15 cellular contexts compared by ENCODE assay signal in genomic region chr16:87233928-87234327, GRCh38.
DNase-seq lines count a peak whose midpoint lies in the region; ATAC-seq and TF ChIP-seq lines count a peak whose summit lies in the region.
"Had no signal": no experiment of that assay in that cellular context is flagged by ENCODE, and none has a peak within 500 bp of the region (broad histone marks: within the 10 kb centered on the region; RNA-seq: fewer than 3 reads in every experiment).

No MANE protein-coding gene starts in this region.

- no peak overlapping the region for H2BK20ac ChIP-seq in IMR-90 (ENCODE audit: low read depth, low read length)

- peak; percentile 70 for ATAC-seq in IMR-90 (ENCODE audit: low read depth)
- ATAC-seq in GM21360 (IDR thresholded peaks at IDR 0.05; ENCODE audit: unreplicated experiment) = no peak
- no peak for ATAC-seq in GM21737 (IDR thresholded peaks at IDR 0.05; ENCODE audit: unreplicated experiment)

- dilution Hi-C loops in IMR-90 (cut with HindIII; ENCODE audit: low sequenced_read_pairs, unreplicated experiment) = no loop called here

- no peak overlapping the region for H2BK120ac ChIP-seq in IMR-90 (ENCODE audit: low read depth, low read length)

- no peak overlapping the region for H3K4me2 ChIP-seq in IMR-90 (ENCODE audit: low read depth, low read length)

- no peaks in the 10 kb centered on the region for H3K79me1 ChIP-seq in IMR-90 (ENCODE audit: low read depth in 1 of 2, low read length in 2 of 2)

- H4K5ac ChIP-seq in IMR-90 (ENCODE audit: low read depth, low read length) = no peak overlapping the region

- BruUV-seq in IMR-90 (replicated peaks; lab: Mats Ljungman, UMichigan) = no TSS peak

- no peaks in the 10 kb centered on the region for H4K20me1 ChIP-seq in IMR-90 (ENCODE audit: insufficient read depth, low read length)

- H3K4me3 ChIP-seq in BJ (ENCODE audit: low read depth, low read length) (no peak overlapping the region), IMR-90 (ENCODE audit: insufficient read depth, low read depth, low read length) (no peak overlapping the region), astrocyte of the spinal cord (ENCODE audit: low read depth, low read length) (no peak overlapping the region), kidney epithelial cell (ENCODE audit: low read depth, low read length) (no peak overlapping the region)
- no peak overlapping the region for H3K4me3 ChIP-seq in effector memory CD4-positive, alpha-beta T cell (ENCODE audit: insufficient read depth, low read depth, low read length, poor library complexity, severe bottlenecking)
- H3K4me3 ChIP-seq: SK-N-MC had no signal

- POLR2A ChIA-PET in BJ (lab: Charles Lee) (no interaction called here), IMR-90 (lab: Charles Lee; ENCODE audit: unreplicated experiment) (no interaction called here)

- H2BK5ac ChIP-seq in IMR-90 (ENCODE audit: low read depth, low read length, poor library complexity, severe bottlenecking) = no peak overlapping the region

- H3K9me3 ChIP-seq in IMR-90 (ENCODE audit: control insufficient read depth, insufficient read depth, low read length) = peaks cover 6% of the 10 kb centered on the region
- H3K9me3 ChIP-seq in effector memory CD4-positive, alpha-beta T cell (ENCODE audit: control insufficient read depth, low read length) = no peaks in the 10 kb centered on the region

- no peak for TF ChIP-seq POLR2A in IMR-90 (IDR thresholded peaks at IDR 0.05; ENCODE audit: low read depth, low read length)

- TF ChIP-seq CTCF in BJ (IDR thresholded peaks at IDR 0.05; ENCODE audit: insufficient read depth, low read depth, low read length) = peak; percentile 46
- TF ChIP-seq CTCF in IMR-90 (conservative IDR thresholded peaks at IDR 0.05; ENCODE audit: low read depth, low read length) = peak; percentile 50
- peak; percentile 50 for TF ChIP-seq CTCF in astrocyte of the spinal cord (IDR thresholded peaks at IDR 0.05; ENCODE audit: low read depth, low read length)
- peak; percentile 13 for TF ChIP-seq CTCF in kidney epithelial cell (IDR thresholded peaks at IDR 0.05; ENCODE audit: insufficient read depth, low read length, poor library complexity, severe bottlenecking)

- H2AK5ac ChIP-seq in IMR-90 (ENCODE audit: low read depth, low read length) = no peak overlapping the region

- no peak overlapping the region for H2BK15ac ChIP-seq in IMR-90 (ENCODE audit: low read depth, low read length)

- H4K91ac ChIP-seq in IMR-90 (ENCODE audit: insufficient read depth, low read depth, low read length) = no peak overlapping the region

- intact Hi-C loops in IMR-90 (cut with micrococcal nuclease) = no loop called here

- no peak overlapping the region for H3K23ac ChIP-seq in IMR-90 (ENCODE audit: low read depth, low read length)

- H4K8ac ChIP-seq in IMR-90 (ENCODE audit: low read depth in 2 of 2, low read length in 2 of 2) = 0 out of 4 replicates have a peak overlapping the region, but pooled peaks of 1 of the 2 experiments have one; percentile 5

- H3K27me3 ChIP-seq in BJ (ENCODE audit: control insufficient read depth, insufficient read depth, low read length) (no peaks in the 10 kb centered on the region), IMR-90 (ENCODE audit: control insufficient read depth, insufficient read depth, low read length) (peaks cover 14% of the 10 kb centered on the region), kidney epithelial cell (ENCODE audit: control insufficient read depth, insufficient read depth, low read length) (no peaks in the 10 kb centered on the region)
- no peaks in the 10 kb centered on the region for H3K27me3 ChIP-seq in effector memory CD4-positive, alpha-beta T cell (replicated peaks; ENCODE audit: control insufficient read depth, insufficient read depth, low read length, poor library complexity, severe bottlenecking)

- CTCF ChIA-PET in BJ (lab: Yijun Ruan, JAX) (interaction anchor here (0.8 to 2.0 kb wide), 11 partner anchors 10 to 670 kb away, joined by 3 to 6 read pairs (median 5); no protein-coding TSS in a partner anchor), IMR-90 (lab: Yijun Ruan, JAX) (interaction anchor here (0.7 to 1.2 kb wide), 3 partner anchors 33 to 752 kb away, joined by 3 read pairs; no protein-coding TSS in a partner anchor)

- in situ Hi-C loops in IMR-90 (cut with MboI; ENCODE audit: low sequenced_read_pairs) (no loop called here), astrocyte of the spinal cord (cut with HindIII; ENCODE audit: low sequenced_read_pairs) (no loop called here)

- no peaks in the 10 kb centered on the region for H3K4me1 ChIP-seq in IMR-90 (ENCODE audit: control insufficient read depth, insufficient read depth, low read length)
- no peaks in the 10 kb centered on the region for H3K4me1 ChIP-seq in effector memory CD4-positive, alpha-beta T cell (ENCODE audit: control insufficient read depth, insufficient read depth, low read length, poor library complexity, severe bottlenecking)
- H3K4me1 ChIP-seq: Caco-2 had no signal

- DNase-seq in BJ (ENCODE audit: low read depth) (no peak), IMR-90 (peak; percentile 53), astrocyte of the spinal cord (ENCODE audit: low read depth, low spot score) (peak; percentile 53), kidney epithelial cell (ENCODE audit: low read depth) (no peak), NAMALWA (ENCODE audit: low spot score) (no peak)
- DNase-seq in effector memory CD4-positive, alpha-beta T cell = no peak
- DNase-seq: activated naive CD8-positive, alpha-beta T cell treated with anti-CD3 and anti-CD28 coated beads, Interleukin-2, amount 10 ng/mL, durations not matched to agents 7 days and 5 days; kidney; NCI-H226; stimulated activated CD4-positive, alpha-beta T cell treated with anti-CD3 and anti-CD28 coated beads, Interleukin-15, amount 100 ng/mL, for 24 hours; stimulated activated naive CD4-positive, alpha-beta T cell had no signal

- TF ChIP-seq RAD21 in IMR-90 (IDR thresholded peaks at IDR 0.05; ENCODE audit: low read length) = peak; percentile 62

- no peak overlapping the region for H3K9ac ChIP-seq in IMR-90 (ENCODE audit: low read depth, low read length)

- H3K36me3 ChIP-seq in BJ (ENCODE audit: control insufficient read depth, insufficient read depth, low read length) = no peaks in the 10 kb centered on the region
- H3K36me3 ChIP-seq in IMR-90 (ENCODE audit: control insufficient read depth, insufficient read depth, low read length) = no peaks in the 10 kb centered on the region
- no peaks in the 10 kb centered on the region for H3K36me3 ChIP-seq in kidney epithelial cell (ENCODE audit: control insufficient read depth, insufficient read depth, low read length)
- H3K36me3 ChIP-seq in effector memory CD4-positive, alpha-beta T cell (ENCODE audit: control insufficient read depth, insufficient read depth, low read length) = no peaks in the 10 kb centered on the region

- H3K14ac ChIP-seq in IMR-90 (replicated peaks; ENCODE audit: low read depth, low read length) = no peak overlapping the region

- peaks cover 1% of the 10 kb centered on the region; the same call in 1 of the 2 replicates for H3K9me1 ChIP-seq in IMR-90 (ENCODE audit: insufficient read depth, low read length)

- H3K56ac ChIP-seq in IMR-90 (ENCODE audit: extremely low read depth, insufficient read depth, low read length) = no peak overlapping the region

- no peak overlapping the region for H3K18ac ChIP-seq in IMR-90 (ENCODE audit: low read depth, low read length)

- H3K4ac ChIP-seq in IMR-90 (ENCODE audit: low read depth, low read length) = no peak overlapping the region

- H2AFZ ChIP-seq in IMR-90 (replicated peaks; ENCODE audit: low read length, poor library complexity) = no peak overlapping the region

- H3K27ac ChIP-seq in IMR-90 (ENCODE audit: insufficient read depth, low read length) = no peak overlapping the region
- H3K27ac ChIP-seq in effector memory CD4-positive, alpha-beta T cell (ENCODE audit: insufficient read depth, low read length, poor library complexity, severe bottlenecking) = no peak overlapping the region
- H3K27ac ChIP-seq: SK-N-MC had no signal

- WGBS in IMR-90 (ENCODE audit: extremely low coverage in 2 of 2, insufficient read length in 1 of 2), 2 experiments = 54% methylated on average over 6 of the region's 10 CpGs; no CpG with 5 or more reads in 1 of the 2 experiments

- no peak overlapping the region for H2AK9ac ChIP-seq in IMR-90 (replicated peaks; ENCODE audit: low read depth, low read length, poor library complexity)

TF ChIP-seq in IMR-90, 13 proteins besides CTCF, POLR2A, EP300 and RAD21 (continues in another document):
- TF ChIP-seq FOS (IDR thresholded peaks at IDR 0.05; ENCODE audit: low read depth, low read length) (no peak), NFE2L2 (IDR thresholded peaks at IDR 0.05; ENCODE audit: low read depth, low read length) (no peak), RCOR1 (IDR thresholded peaks at IDR 0.05; ENCODE audit: insufficient replicate concordance, low read length) (no peak), MAZ (IDR thresholded peaks at IDR 0.05; ENCODE audit: borderline replicate concordance, low read depth, low read length) (no peak), MAFK (IDR thresholded peaks at IDR 0.05; ENCODE audit: low read depth, low read length) (no peak), RFX5 (IDR thresholded peaks at IDR 0.05; ENCODE audit: low read depth, low read length) (no peak), CHD1 (IDR thresholded peaks at IDR 0.05; ENCODE audit: low read depth, low read length) (no peak), USF2 (IDR thresholded peaks at IDR 0.05; ENCODE audit: low read depth, low read length) (peak; percentile 76), SMC3 (IDR thresholded peaks at IDR 0.05; ENCODE audit: low read depth, low read length) (peak; percentile 58), BHLHE40 (IDR thresholded peaks at IDR 0.05; ENCODE audit: low read depth, low read length) (no peak), ELK1 (IDR thresholded peaks at IDR 0.05; ENCODE audit: borderline replicate concordance, low read depth, low read length) (no peak), MXI1 (IDR thresholded peaks at IDR 0.05; ENCODE audit: borderline replicate concordance, low read depth, low read length) (no peak)

Comparison
In these comparisons a context has a peak if more than half of its experiments do, and no peak if none do; other contexts are left out.
1. DNase-seq: peak in IMR-90 (single experiment) and astrocyte of the spinal cord (single experiment); none in BJ (single experiment), kidney epithelial cell (single experiment), effector memory CD4-positive, alpha-beta T cell (0 of 3) and NAMALWA (single experiment).
2. Peak in every context shown above with its lines, with median percentiles within 50 percentile points of each other: CTCF ChIP-seq.